In the genomic region with DNA sequence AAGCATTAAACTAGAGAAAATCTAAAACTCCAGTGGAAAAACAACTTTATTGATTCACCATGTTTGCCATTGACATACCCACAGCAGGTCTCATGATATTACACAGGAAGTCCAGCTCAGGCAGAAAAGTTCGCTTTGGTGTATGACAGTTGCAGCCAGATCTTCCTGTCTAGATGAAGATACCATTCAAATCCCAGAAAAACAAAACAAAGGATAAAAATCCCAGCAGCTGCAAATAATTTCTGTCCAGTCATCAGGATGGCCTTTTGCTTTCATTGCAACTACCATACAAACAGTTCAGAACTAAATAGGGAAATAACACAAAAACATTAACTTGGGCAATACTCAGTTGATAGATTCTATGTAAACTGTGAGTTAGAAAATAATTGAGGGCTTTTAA, we compare ENCODE assay signal across 26 cellular contexts.
A peak's percentile ranks its signal among the peaks of the same experiment; 100 is the strongest.
DNase-seq lines count a peak whose midpoint lies in the region; ATAC-seq, FAIRE-seq and TF ChIP-seq lines count a peak whose summit lies in the region.
"Had no signal": no experiment of that assay in that cellular context is flagged by ENCODE, and none has a peak within 500 bp of the region (broad histone marks: within the 10 kb centered on the region; RNA-seq: fewer than 3 reads in every experiment).

No MANE protein-coding gene starts in this region.

- H3K9ac ChIP-seq in GM23248 (peak overlapping the region; percentile 19; the same call in 1 of the 2 replicates), endothelial cell of umbilical vein (replicated peaks; ENCODE audit: extremely low read depth, insufficient read depth, low read length) (no peak overlapping the region)

- H3K79me2 ChIP-seq in GM23248 (ENCODE audit: insufficient read depth) = no peaks in the 10 kb centered on the region
- H3K79me2 ChIP-seq in endothelial cell of umbilical vein (ENCODE audit: control insufficient read depth, insufficient read depth, low read length) = no peaks in the 10 kb centered on the region
- no peaks in the 10 kb centered on the region for H3K79me2 ChIP-seq in osteoblast (ENCODE audit: insufficient read depth, low read length)

- H3K27ac ChIP-seq in GM23248 (peak overlapping the region; percentile 38), endothelial cell of umbilical vein (ENCODE audit: insufficient read depth, low read depth, low read length) (no peak overlapping the region), osteoblast (ENCODE audit: low read depth, low read length) (no peak overlapping the region)
- H3K27ac ChIP-seq: suprapubic skin, uterus had no signal

- H3K9me1 ChIP-seq in endothelial cell of umbilical vein (replicated peaks; ENCODE audit: control insufficient read depth, extremely low read depth, insufficient read depth, low read length) = no peaks in the 10 kb centered on the region

- H3K36me3 ChIP-seq in GM23248 (ENCODE audit: low read depth) (no peaks in the 10 kb centered on the region; the same call in 1 of the 2 replicates), endothelial cell of umbilical vein (ENCODE audit: control insufficient read depth in 2 of 2, extremely low read depth in 1 of 2, insufficient read depth in 2 of 2, low read length in 2 of 2) (no peaks in the 10 kb centered on the region), osteoblast (ENCODE audit: insufficient read depth, low read length) (no peaks in the 10 kb centered on the region)
- H3K36me3 ChIP-seq: suprapubic skin, uterus had no signal

- H3K4me3 Mint-ChIP-seq in stimulated activated memory B cell treated with anti-CD40 and anti-IgM and Interleukin-4, amounts not matched to agents 10 μg/mL and 1 μg/mL and 100 μg/mL, for 72 hours = no peak overlapping the region
- H3K4me3 Mint-ChIP-seq: activated B cell treated with CpG ODN at 0.5 μM for 24 hours; activated CD4-positive, alpha-beta memory T cell treated with anti-CD3 and anti-CD28 coated beads, Interleukin-2, amount 10 ng/mL, durations not matched to agents 7 days and 5 days; CD8-positive, alpha-beta T cell had no signal

- H4K20me1 ChIP-seq in GM23248 (ENCODE audit: insufficient read depth) (no peaks in the 10 kb centered on the region), endothelial cell of umbilical vein (replicated peaks; ENCODE audit: control insufficient read depth, extremely low read depth, insufficient read depth, low read length) (no peaks in the 10 kb centered on the region), osteoblast (ENCODE audit: insufficient read depth, low read length) (no peaks in the 10 kb centered on the region)

- CTCF ChIA-PET in endothelial cell of umbilical vein (lab: Charles Lee) = no interaction called here

- H3K4me3 ChIP-seq in GM23248 (no peak overlapping the region), endothelial cell of umbilical vein (replicated peaks in 1 of 3; ENCODE audit: insufficient read depth in 1 of 3, low read depth in 1 of 3, low read length in 3 of 3) (no peak overlapping the region), osteoblast (ENCODE audit: insufficient read depth, low read length) (no peak overlapping the region)
- H3K4me3 ChIP-seq: suprapubic skin, uterus had no signal

- H3F3A ChIP-seq in GM23248 (ENCODE audit: insufficient read depth) = no peaks in the 10 kb centered on the region

- no peaks in the 10 kb centered on the region for H3K9me2 ChIP-seq in GM23248 (ENCODE audit: insufficient read depth)

- WGBS in GM23248 (ENCODE audit: low coverage in 1 of 2, low lambda C conversion rate in 2 of 2, missing lambda C conversion rate in 2 of 2), 2 experiments = 44 to 53% methylated on average over 1 of the region's 1 CpG

- H3K4me2 ChIP-seq in GM23248 (ENCODE audit: unreplicated experiment) = peak overlapping the region; percentile 18
- H3K4me2 ChIP-seq in endothelial cell of umbilical vein (ENCODE audit: insufficient read depth, low read length) = no peak overlapping the region
- no peak overlapping the region for H3K4me2 ChIP-seq in osteoblast (ENCODE audit: insufficient read depth, low read length)

- no peak overlapping the region for H3K27ac Mint-ChIP-seq in stimulated activated memory B cell treated with anti-CD40 and anti-IgM and Interleukin-4, amounts not matched to agents 10 μg/mL and 1 μg/mL and 100 μg/mL, for 72 hours
- H3K27ac Mint-ChIP-seq: activated B cell treated with CpG ODN at 0.5 μM for 24 hours; activated CD4-positive, alpha-beta memory T cell treated with anti-CD3 and anti-CD28 coated beads, Interleukin-2, amount 10 ng/mL, durations not matched to agents 7 days and 5 days; CD8-positive, alpha-beta T cell had no signal

- in situ Hi-C loops in GM23248 (cut with MboI) = no loop called here

- POLR2A ChIA-PET in endothelial cell of umbilical vein (lab: Charles Lee) = no interaction called here

- H3K4me1 ChIP-seq in GM23248 (ENCODE audit: insufficient read depth) = peaks cover 12% of the 10 kb centered on the region
- peaks cover 5% of the 10 kb centered on the region for H3K4me1 ChIP-seq in endothelial cell of umbilical vein (ENCODE audit: control insufficient read depth, extremely low read depth, insufficient read depth, low read length)
- H3K4me1 ChIP-seq in osteoblast (ENCODE audit: insufficient read depth, low read length) = peaks cover 5% of the 10 kb centered on the region
- H3K4me1 ChIP-seq: uterus had no signal

- peak; percentile 81 for FAIRE-seq in endothelial cell of umbilical vein (lab: Jason Lieb, UNC)
- FAIRE-seq: GM12892 had no signal

- dilution Hi-C loops in endothelial cell of umbilical vein (cut with MboI; ENCODE audit: extremely low pct_ligation_motif_present, low sequenced_read_pairs) = no loop called here

- H2AFZ ChIP-seq in GM23248 (peak overlapping the region; percentile 63), endothelial cell of umbilical vein (ENCODE audit: low read depth, low read length) (no peak overlapping the region), osteoblast (ENCODE audit: low read length) (peak overlapping the region; percentile 26)

- no peaks in the 10 kb centered on the region for H3K4me1 Mint-ChIP-seq in stimulated activated memory B cell treated with anti-CD40 and anti-IgM and Interleukin-4, amounts not matched to agents 10 μg/mL and 1 μg/mL and 100 μg/mL, for 72 hours
- H3K4me1 Mint-ChIP-seq: activated B cell treated with CpG ODN at 0.5 μM for 24 hours; activated CD4-positive, alpha-beta memory T cell treated with anti-CD3 and anti-CD28 coated beads, Interleukin-2, amount 10 ng/mL, durations not matched to agents 7 days and 5 days had no signal

- no peaks in the 10 kb centered on the region for H3K9me3 ChIP-seq in GM23248 (ENCODE audit: low read depth)
- H3K9me3 ChIP-seq in endothelial cell of umbilical vein (replicated peaks; ENCODE audit: control insufficient read depth, insufficient read depth, low read length) = no peaks in the 10 kb centered on the region
- no peaks in the 10 kb centered on the region for H3K9me3 ChIP-seq in osteoblast (ENCODE audit: low read depth, low read length)
- H3K9me3 ChIP-seq: suprapubic skin, uterus had no signal

- TF ChIP-seq CTCF in AG09319 (IDR thresholded peaks at IDR 0.05; ENCODE audit: low read depth, low read length) (no peak), endothelial cell of umbilical vein (IDR thresholded peaks at IDR 0.05; ENCODE audit: extremely low read depth in 1 of 2, insufficient read depth in 1 of 2, low read depth in 1 of 2, low read length in 2 of 2) (no peak), osteoblast (IDR thresholded peaks at IDR 0.05; ENCODE audit: extremely low read depth, low read depth, low read length) (no peak)

- H3K9me3 Mint-ChIP-seq in stimulated activated memory B cell treated with anti-CD40 and anti-IgM and Interleukin-4, amounts not matched to agents 10 μg/mL and 1 μg/mL and 100 μg/mL, for 72 hours = peaks cover 25% of the 10 kb centered on the region
- H3K9me3 Mint-ChIP-seq: activated CD4-positive, alpha-beta memory T cell treated with anti-CD3 and anti-CD28 coated beads, Interleukin-2, amount 10 ng/mL, durations not matched to agents 7 days and 5 days had no signal

- DNase-seq in AG09319 (ENCODE audit: extremely low read depth, low read depth) = peak; percentile 5
- DNase-seq in GM23248 = peak; percentile 32
- peak; percentile 61 for DNase-seq in endothelial cell of umbilical vein (ENCODE audit: low read depth, low spot score)
- peak; percentile 15 for DNase-seq in osteoblast (ENCODE audit: insufficient read length, low spot score, missing footprints)
- no peak for DNase-seq in NCI-H82 treated with DMSO at 0.1 percent for 48 hours (lab: John Stamatoyannopoulos, UW; ENCODE audit: unreplicated experiment)
- no peak for DNase-seq in stimulated activated naive CD8-positive, alpha-beta T cell treated with anti-CD3 and anti-CD28 coated beads, Interleukin-15, Interleukin-2, amounts not matched to agents 100 U/mL and 50 U/mL, for 24 hours
- DNase-seq: activated B cell treated with CpG ODN at 0.5 μM for 24 hours; activated CD4-positive, alpha-beta memory T cell treated with anti-CD3 and anti-CD28 coated beads, Interleukin-2, amount 10 ng/mL, durations not matched to agents 7 days and 5 days; activated naive CD4-positive, alpha-beta T cell treated with Interleukin-2 at 50 U/mL for 16 hours; activated T-cell treated with anti-CD3 and anti-CD28 coated beads, Interleukin-2, amount 50 U/mL, for 1 hour; amygdala; caudate nucleus; CD8-positive, alpha-beta T cell; DMS153; glutamatergic neuron; NCI-H1105 treated with DMSO at 0.1 percent for 48 hours; NCI-H2107; stimulated activated CD4-positive, alpha-beta T cell treated with anti-CD3 and anti-CD28 coated beads, Interleukin-12 subunit alpha, Interleukin-12 subunit beta, amount 100 ng/mL, for 4 hours; T-helper 9 cell; uterus had no signal

- intact Hi-C loops in endothelial cell of umbilical vein (cut with micrococcal nuclease) = no loop called here

- no peaks in the 10 kb centered on the region for H3K27me3 ChIP-seq in GM23248 (replicated peaks; ENCODE audit: insufficient read depth)
- no peaks in the 10 kb centered on the region for H3K27me3 ChIP-seq in endothelial cell of umbilical vein (ENCODE audit: control insufficient read depth in 2 of 2, insufficient read depth in 2 of 2, low read length in 2 of 2)
- no peaks in the 10 kb centered on the region for H3K27me3 ChIP-seq in osteoblast (ENCODE audit: insufficient read depth, low read length)
- H3K27me3 ChIP-seq: suprapubic skin, uterus had no signal

- no peak for TF ChIP-seq POLR2A in endothelial cell of umbilical vein (IDR thresholded peaks at IDR 0.05; ENCODE audit: low read depth, low read length)

- ATAC-seq in GM18909 (IDR thresholded peaks at IDR 0.05; ENCODE audit: poor library complexity, unreplicated experiment) = no peak
- ATAC-seq in stimulated activated memory B cell treated with anti-CD40 and anti-IgM and Interleukin-4, amounts not matched to agents 10 μg/mL and 1 μg/mL and 100 μg/mL, for 72 hours = no peak
- no peak for ATAC-seq in stimulated activated naive CD8-positive, alpha-beta T cell treated with anti-CD3 and anti-CD28 coated beads, Interleukin-15, Interleukin-2, amounts not matched to agents 100 U/mL and 50 U/mL, for 24 hours
- ATAC-seq: CD8-positive, alpha-beta T cell; esophagus mucosa; left lobe of liver had no signal

- no peaks in the 10 kb centered on the region for H3K36me3 Mint-ChIP-seq in stimulated activated memory B cell treated with anti-CD40 and anti-IgM and Interleukin-4, amounts not matched to agents 10 μg/mL and 1 μg/mL and 100 μg/mL, for 72 hours
- H3K36me3 Mint-ChIP-seq: CD8-positive, alpha-beta T cell had no signal

- BruUV-seq in endothelial cell of umbilical vein (replicated peaks; lab: Mats Ljungman, UMichigan) = no TSS peak

- H3K27me3 Mint-ChIP-seq in stimulated activated memory B cell treated with anti-CD40 and anti-IgM and Interleukin-4, amounts not matched to agents 10 μg/mL and 1 μg/mL and 100 μg/mL, for 72 hours = no peaks in the 10 kb centered on the region
- H3K27me3 Mint-ChIP-seq: activated B cell treated with CpG ODN at 0.5 μM for 24 hours; activated CD4-positive, alpha-beta memory T cell treated with anti-CD3 and anti-CD28 coated beads, Interleukin-2, amount 10 ng/mL, durations not matched to agents 7 days and 5 days had no signal

Comparison
In these comparisons a context has a peak if more than half of its experiments do, and no peak if none do; other contexts are left out.
1. DNase-seq: peak in AG09319 (single experiment), GM23248 (single experiment), endothelial cell of umbilical vein (single experiment) and osteoblast (single experiment); none in NCI-H82 treated with DMSO at 0.1 percent for 48 hours (single experiment) and stimulated activated naive CD8-positive, alpha-beta T cell treated with anti-CD3 and anti-CD28 coated beads, Interleukin-15, Interleukin-2, amounts not matched to agents 100 U/mL and 50 U/mL, for 24 hours (single experiment).